ENCODE assay signal across 14 cellular contexts in genomic region chr16:29232811-29233704, GRCh38.
"Had no signal": no experiment of that assay in that cellular context is flagged by ENCODE, and none has a peak within 500 bp of the region (broad histone marks: within the 10 kb centered on the region; RNA-seq: fewer than 3 reads in every experiment).

No MANE protein-coding gene starts in this region.

- H3K36me3 ChIP-seq: esophagus squamous epithelium, gastrocnemius medialis, transverse colon had no signal

- H3K4me3 ChIP-seq: coronary artery, esophagus squamous epithelium, gastrocnemius medialis, transverse colon had no signal

- DNase-seq: amygdala; cerebellar nuclear complex; esophagus squamous epithelium; gastrocnemius medialis; hippocampal formation; mesendoderm; naive B cell; occipital lobe; stimulated activated CD4-positive, alpha-beta T cell treated with anti-CD3 and anti-CD28 coated beads, Interleukin-12 subunit alpha, Interleukin-12 subunit beta, amount 100 ng/mL, for 4 hours; stimulated activated CD4-positive, alpha-beta T cell treated with anti-CD3 and anti-CD28 coated beads, Interleukin-4, amount 100 ng/mL, for 4 hours; T-helper 9 cell; transverse colon had no signal

- H3K27me3 ChIP-seq: esophagus squamous epithelium, gastrocnemius medialis, transverse colon had no signal

- H3K27ac ChIP-seq: coronary artery, esophagus squamous epithelium, gastrocnemius medialis, transverse colon had no signal

- H3K4me1 ChIP-seq: gastrocnemius medialis had no signal

- ATAC-seq: gastrocnemius medialis, WTC11 had no signal

- H3K9me3 ChIP-seq: esophagus squamous epithelium, gastrocnemius medialis, transverse colon had no signal
